ENCODE assay signal across 10 cellular contexts in genomic region chr1:12150456-12151200, GRCh38. TPM values are rescaled to one million over a fixed set of nuclear protein-coding genes. Genes with fewer than 3 reads are reported as not detected.
DNase-seq lines count a peak whose midpoint lies in the region; ATAC-seq and TF ChIP-seq lines count a peak whose summit lies in the region.
"Had no signal": no experiment of that assay in that cellular context is flagged by ENCODE, and none has a peak within 500 bp of the region (broad histone marks: within the 10 kb centered on the region; RNA-seq: fewer than 3 reads in every experiment).

No MANE protein-coding gene starts in this region.

- H3K23ac ChIP-seq in IMR-90 (ENCODE audit: low read depth, low read length), result no peak overlapping the region
- no peak overlapping the region for H3K23ac ChIP-seq in H9 (ENCODE audit: insufficient read length, low read depth, low read length)

- H3K27me3 ChIP-seq in BLaER1, result no peaks in the 10 kb centered on the region
- H3K27me3 ChIP-seq in IMR-90 (ENCODE audit: control insufficient read depth, insufficient read depth, low read length), result no peaks in the 10 kb centered on the region
- H3K27me3 ChIP-seq in lower lobe of right lung (ENCODE audit: low read depth), result no peaks in the 10 kb centered on the region
- no peaks in the 10 kb centered on the region for H3K27me3 ChIP-seq in H9 (ENCODE audit: insufficient read depth, low read length)

- H3K4me1 ChIP-seq in BLaER1 (peaks cover 93% of the 10 kb centered on the region), IMR-90 (ENCODE audit: control insufficient read depth, insufficient read depth, low read length) (peaks cover 29% of the 10 kb centered on the region), lower lobe of right lung (peaks cover 75% of the 10 kb centered on the region), H9 (ENCODE audit: insufficient read depth, low read length) (no peaks in the 10 kb centered on the region)

- no peak for TF ChIP-seq POLR2A in IMR-90 (IDR thresholded peaks at IDR 0.05; ENCODE audit: low read depth, low read length)

- no peaks in the 10 kb centered on the region for H3K36me3 ChIP-seq in BLaER1
- H3K36me3 ChIP-seq in IMR-90 (ENCODE audit: control insufficient read depth, insufficient read depth, low read length), result no peaks in the 10 kb centered on the region
- H3K36me3 ChIP-seq in lower lobe of right lung, result no peaks in the 10 kb centered on the region

- H3K23me2 ChIP-seq in H9 (ENCODE audit: insufficient read length, low read depth, low read length, poor library complexity, severe bottlenecking), result no peaks in the 10 kb centered on the region

- peaks cover 89% of the 10 kb centered on the region for H3K4me1 Mint-ChIP-seq in activated T-helper 1 cell treated with anti-CD3 and anti-CD28 coated beads, Interleukin-12 subunit alpha, Interleukin-12 subunit beta, Interleukin-2, Interleukin-4 antibody, amounts not matched to agents 30 ng/mL and 10 ng/mL and 1 ng/mL, durations not matched to agents 14 hours and 24 hours and 36 hours (ENCODE audit: low read depth)
- H3K4me1 Mint-ChIP-seq in H9, result peaks cover 9 to 12% of the 10 kb centered on the region in 2 experiments

- POLR2A ChIA-PET in IMR-90 (lab: Charles Lee; ENCODE audit: unreplicated experiment), result no interaction called here

- TF ChIP-seq RAD21 in IMR-90 (IDR thresholded peaks at IDR 0.05; ENCODE audit: low read length), result no peak

- no peak overlapping the region for H3K4ac ChIP-seq in IMR-90 (ENCODE audit: low read depth, low read length)
- no peak overlapping the region for H3K4ac ChIP-seq in H9 (ENCODE audit: low read depth, low read length)

- H3K27ac ChIP-seq in BLaER1 (peak overlapping the region; percentile 62), IMR-90 (ENCODE audit: insufficient read depth, low read length) (no peak overlapping the region), lower lobe of right lung (peak overlapping the region; percentile 78), H9 (ENCODE audit: insufficient read length, low read depth, low read length) (no peak overlapping the region)

- H4K8ac ChIP-seq in IMR-90 (ENCODE audit: low read depth in 2 of 2, low read length in 2 of 2) (peak overlapping the region in 1 of 2 experiments; percentile 17; a peak in 1 of 4 replicates), H9 (replicated peaks; ENCODE audit: insufficient read length, low read depth, low read length) (no peak overlapping the region)

- H4K20me1 ChIP-seq in BLaER1 (no peaks in the 10 kb centered on the region), IMR-90 (ENCODE audit: insufficient read depth, low read length) (no peaks in the 10 kb centered on the region), H9 (ENCODE audit: control insufficient read depth, insufficient read depth, insufficient read length) (no peaks in the 10 kb centered on the region)

- H4K5ac ChIP-seq in IMR-90 (ENCODE audit: low read depth, low read length) (peak overlapping the region; percentile 49; the same call in 1 of the 2 replicates), H9 (ENCODE audit: insufficient read length, low read depth, low read length) (no peak overlapping the region)

- H3K4me2 ChIP-seq in BLaER1 (peak overlapping the region; percentile 71), IMR-90 (ENCODE audit: low read depth, low read length) (no peak overlapping the region), H9 (ENCODE audit: insufficient read depth, insufficient read length, low read length) (no peak overlapping the region)

- peaks cover 14% of the 10 kb centered on the region for H3K9me1 ChIP-seq in IMR-90 (ENCODE audit: insufficient read depth, low read length)

- WGBS in IMR-90 (ENCODE audit: extremely low coverage in 2 of 2, insufficient read length in 1 of 2), 2 experiments, result 76% methylated on average over 4 of the region's 9 CpGs; no CpG with 5 or more reads in 1 of the 2 experiments
- WGBS in H9 (ENCODE audit: extremely low coverage, insufficient read length, low lambda C conversion rate), result no CpG with 5 or more reads among the region's 9 CpGs

- BruUV-seq in IMR-90 (replicated peaks; lab: Mats Ljungman, UMichigan), result no TSS peak

- H3K9ac ChIP-seq in BLaER1 (peak overlapping the region; percentile 23; the same call in 1 of the 2 replicates), IMR-90 (ENCODE audit: low read depth, low read length) (no peak overlapping the region), H9 (ENCODE audit: extremely low read depth, insufficient read length, low read length) (no peak overlapping the region)

- TF ChIP-seq CTCF in IMR-90 (conservative IDR thresholded peaks at IDR 0.05; ENCODE audit: low read depth, low read length) (no peak), lower lobe of right lung (IDR thresholded peaks at IDR 0.05) (no peak), H9 (conservative IDR thresholded peaks at IDR 0.05) (no peak)

- H2AK9ac ChIP-seq in IMR-90 (replicated peaks; ENCODE audit: low read depth, low read length, poor library complexity), result peak overlapping the region; percentile 33

- H3K4me3 ChIP-seq in BLaER1 (no peak overlapping the region), IMR-90 (ENCODE audit: insufficient read depth, low read depth, low read length) (no peak overlapping the region), lower lobe of right lung (no peak overlapping the region)

- intact Hi-C loops in IMR-90 (cut with micrococcal nuclease), result no loop called here
- intact Hi-C loops in activated T-helper 1 cell treated with anti-CD3 and anti-CD28 coated beads, Interleukin-12 subunit alpha, Interleukin-12 subunit beta, Interleukin-2, Interleukin-4 antibody, amounts not matched to agents 30 ng/mL and 10 ng/mL and 1 ng/mL, durations not matched to agents 14 hours and 24 hours and 36 hours (cut with micrococcal nuclease), result no loop called here
- intact Hi-C loops in lower lobe of right lung (cut with DNase I), result no loop called here

- H3K27ac Mint-ChIP-seq in activated T-helper 1 cell treated with anti-CD3 and anti-CD28 coated beads, Interleukin-12 subunit alpha, Interleukin-12 subunit beta, Interleukin-2, Interleukin-4 antibody, amounts not matched to agents 30 ng/mL and 10 ng/mL and 1 ng/mL, durations not matched to agents 14 hours and 24 hours and 36 hours, result peak overlapping the region; percentile 97
- H3K27ac Mint-ChIP-seq in H9, result no peak overlapping the region; a peak in 1 of 7 replicates

- peak overlapping the region; percentile 39; the same call in 1 of the 2 replicates for H2BK120ac ChIP-seq in IMR-90 (ENCODE audit: low read depth, low read length)
- H2BK120ac ChIP-seq in H9 (ENCODE audit: low read depth, low read length, poor library complexity, severe bottlenecking), result no peak overlapping the region

- H2BK20ac ChIP-seq in IMR-90 (ENCODE audit: low read depth, low read length) (peak overlapping the region; percentile 19; the same call in 1 of the 2 replicates), H9 (ENCODE audit: low read depth, low read length, poor library complexity, severe bottlenecking) (no peak overlapping the region)

- H3K79me1 ChIP-seq in IMR-90 (ENCODE audit: low read depth in 1 of 2, low read length in 2 of 2), result no peaks in the 10 kb centered on the region
- H3K79me1 ChIP-seq in H9 (ENCODE audit: insufficient read depth, low read depth, low read length, poor library complexity, severe bottlenecking), result no peaks in the 10 kb centered on the region

- peaks cover 14% of the 10 kb centered on the region for H3K9me3 Mint-ChIP-seq in activated T-helper 1 cell treated with anti-CD3 and anti-CD28 coated beads, Interleukin-12 subunit alpha, Interleukin-12 subunit beta, Interleukin-2, Interleukin-4 antibody, amounts not matched to agents 30 ng/mL and 10 ng/mL and 1 ng/mL, durations not matched to agents 14 hours and 24 hours and 36 hours
- H3K9me3 Mint-ChIP-seq in H9, result no peaks in the 10 kb centered on the region; a peak in 1 of 5 replicates

- ATAC-seq in IMR-90 (ENCODE audit: low read depth) (no peak), lower lobe of right lung (peak; percentile 43 to 62), GM19397 (IDR thresholded peaks at IDR 0.05; ENCODE audit: unreplicated experiment) (no peak), GM18868 (IDR thresholded peaks at IDR 0.05; ENCODE audit: unreplicated experiment) (no peak), GM21367 (IDR thresholded peaks at IDR 0.05; ENCODE audit: unreplicated experiment) (no peak)
- ATAC-seq: Panc1 had no signal

- H2AK5ac ChIP-seq in IMR-90 (ENCODE audit: low read depth, low read length) (peak overlapping the region; percentile 51; the same call in 1 of the 2 replicates), H9 (ENCODE audit: insufficient read length, low read length) (no peak overlapping the region)

- H3K9me3 ChIP-seq in BLaER1 (peaks cover 4% of the 10 kb centered on the region; the same call in 1 of the 2 replicates), IMR-90 (ENCODE audit: control insufficient read depth, insufficient read depth, low read length) (peaks cover 4% of the 10 kb centered on the region; the same call in 1 of the 2 replicates), lower lobe of right lung (no peaks in the 10 kb centered on the region), H9 (ENCODE audit: control insufficient read depth, low read depth, low read length) (no peaks in the 10 kb centered on the region)

- H3K4me3 Mint-ChIP-seq in activated T-helper 1 cell treated with anti-CD3 and anti-CD28 coated beads, Interleukin-12 subunit alpha, Interleukin-12 subunit beta, Interleukin-2, Interleukin-4 antibody, amounts not matched to agents 30 ng/mL and 10 ng/mL and 1 ng/mL, durations not matched to agents 14 hours and 24 hours and 36 hours, result peak overlapping the region; percentile 74
- no peak overlapping the region for H3K4me3 Mint-ChIP-seq in H9

- no peak for DNase-seq in IMR-90
- DNase-seq in activated T-helper 1 cell treated with anti-CD3 and anti-CD28 coated beads, Interleukin-12 subunit alpha, Interleukin-12 subunit beta, Interleukin-2, Interleukin-4 antibody, amounts not matched to agents 30 ng/mL and 10 ng/mL and 1 ng/mL, durations not matched to agents 14 hours and 24 hours and 36 hours (ENCODE audit: low spot score), result no peak
- DNase-seq in lower lobe of right lung, result no peak
- DNase-seq in H9, result no peak
- DNase-seq: effector CD4-positive, alpha-beta T cell had no signal

- H3K27me3 Mint-ChIP-seq in activated T-helper 1 cell treated with anti-CD3 and anti-CD28 coated beads, Interleukin-12 subunit alpha, Interleukin-12 subunit beta, Interleukin-2, Interleukin-4 antibody, amounts not matched to agents 30 ng/mL and 10 ng/mL and 1 ng/mL, durations not matched to agents 14 hours and 24 hours and 36 hours (ENCODE audit: insufficient read depth), result no peaks in the 10 kb centered on the region
- peaks cover 15% of the 10 kb centered on the region for H3K27me3 Mint-ChIP-seq in H9 (ENCODE audit: low read depth)

- H2BK12ac ChIP-seq in H9 (ENCODE audit: insufficient read length, low read depth, low read length), result no peak overlapping the region

- in situ Hi-C loops in IMR-90 (cut with MboI; ENCODE audit: low sequenced_read_pairs), result no loop called here

- no peak overlapping the region for H3T11ph ChIP-seq in H9 (ENCODE audit: low read length)

- H3K79me2 ChIP-seq in H9 (ENCODE audit: insufficient read depth, low read length), result no peaks in the 10 kb centered on the region

- H4K91ac ChIP-seq in IMR-90 (ENCODE audit: insufficient read depth, low read depth, low read length), result peak overlapping the region; percentile 22; the same call in 1 of the 2 replicates
- no peak overlapping the region for H4K91ac ChIP-seq in H9 (ENCODE audit: insufficient read length, low read depth, low read length)

- CTCF ChIA-PET in IMR-90 (lab: Yijun Ruan, JAX), result interaction anchor here (0.9 kb wide), 1 partner anchor 33 kb away, joined by 6 read pairs; no protein-coding TSS in a partner anchor

- peaks cover 22% of the 10 kb centered on the region for H3K36me3 Mint-ChIP-seq in activated T-helper 1 cell treated with anti-CD3 and anti-CD28 coated beads, Interleukin-12 subunit alpha, Interleukin-12 subunit beta, Interleukin-2, Interleukin-4 antibody, amounts not matched to agents 30 ng/mL and 10 ng/mL and 1 ng/mL, durations not matched to agents 14 hours and 24 hours and 36 hours (ENCODE audit: low read depth)
- H3K36me3 Mint-ChIP-seq in H9 (ENCODE audit: insufficient read depth in 1 of 3, low read depth in 3 of 3), result no peaks in the 10 kb centered on the region

- no peak overlapping the region for H2AFZ ChIP-seq in IMR-90 (replicated peaks; ENCODE audit: low read length, poor library complexity)
- H2AFZ ChIP-seq in H9 (ENCODE audit: low read length), result no peak overlapping the region

- H2BK5ac ChIP-seq in IMR-90 (ENCODE audit: low read depth, low read length, poor library complexity, severe bottlenecking) (no peak overlapping the region), H9 (ENCODE audit: insufficient read length, low read length) (no peak overlapping the region)

- no peak overlapping the region for H3K56ac ChIP-seq in IMR-90 (ENCODE audit: extremely low read depth, insufficient read depth, low read length)
- H3K56ac ChIP-seq in H9 (ENCODE audit: insufficient read length, low read depth, low read length), result no peak overlapping the region

- H3K14ac ChIP-seq in IMR-90 (replicated peaks; ENCODE audit: low read depth, low read length) (no peak overlapping the region; the same call in 1 of the 2 replicates), H9 (ENCODE audit: insufficient read depth, low read length) (no peak overlapping the region)

- H2BK15ac ChIP-seq in IMR-90 (ENCODE audit: low read depth, low read length) (0 out of 3 replicates have a peak overlapping the region, but pooled peaks have one; percentile 15), H9 (ENCODE audit: low read depth, low read length) (no peak overlapping the region)

- dilution Hi-C loops in IMR-90 (cut with HindIII; ENCODE audit: low sequenced_read_pairs, unreplicated experiment), result no loop called here

- H3K18ac ChIP-seq in IMR-90 (ENCODE audit: low read depth, low read length) (no peak overlapping the region), H9 (ENCODE audit: insufficient read length, low read depth, low read length) (no peak overlapping the region)

RNA-seq across cellular contexts. Expression of gene TNFRSF1B, which starts 16.2 kb away (rescaled TPM):
- total RNA-seq in IMR-90 (2012; rRNA removed), result 4.3 and 5.0 TPM in 2 replicates
- polyA plus RNA-seq in IMR-90 (2012; rRNA removed), result 8.6 and 8.9 TPM in 2 replicates
- 6.3 and 11.9 TPM in 2 replicates for polyA plus RNA-seq in IMR-90 (2012; cell fraction: cytosol; rRNA removed)
- polyA plus RNA-seq in IMR-90 (2012; cell fraction: nucleus; rRNA removed; ENCODE audit: low replicate concordance), result 4.3 and 6.7 TPM in 2 replicates
- 211 and 213 TPM in 2 replicates for total RNA-seq in activated T-helper 1 cell treated with anti-CD3 and anti-CD28 coated beads, Interleukin-12 subunit alpha, Interleukin-12 subunit beta, Interleukin-2, Interleukin-4 antibody, amounts not matched to agents 30 ng/mL and 10 ng/mL and 1 ng/mL, durations not matched to agents 14 hours and 24 hours and 36 hours
- total RNA-seq in lower lobe of right lung, result 67.0 TPM
- total RNA-seq in H9 (2021), result 0.57 and 0.68 TPM in 2 replicates

Comparison
In these comparisons a context has a peak if more than half of its experiments do, and no peak if none do; other contexts are left out.
1. H3K27ac ChIP-seq: peak in BLaER1 (single experiment) and lower lobe of right lung (single experiment); none in IMR-90 (single experiment) and H9 (single experiment).
2. ATAC-seq: peak in lower lobe of right lung (2 of 2); none in IMR-90 (single experiment), GM19397 (single experiment), GM18868 (single experiment) and GM21367 (single experiment).
3. RNA of gene TNFRSF1B, which starts 16.2 kb away (total RNA-seq): 211 to 213 TPM in activated T-helper 1 cell treated with anti-CD3 and anti-CD28 coated beads, Interleukin-12 subunit alpha, Interleukin-12 subunit beta, Interleukin-2, Interleukin-4 antibody, amounts not matched to agents 30 ng/mL and 10 ng/mL and 1 ng/mL, durations not matched to agents 14 hours and 24 hours and 36 hours and 67.0 TPM in lower lobe of right lung (single experiment); 4.3 to 5.0 TPM in IMR-90 and 0.57 to 0.68 TPM in H9; every median in the first group is over 10 times any median in the second.